Comparison of ENCODE assay signal across 17 cellular contexts in genomic region chr19:19649159-19649558, GRCh38. TPM values are rescaled to one million over a fixed set of nuclear protein-coding genes. Genes with fewer than 3 reads are reported as not detected.
DNase-seq lines count a peak whose midpoint lies in the region; ATAC-seq and TF ChIP-seq lines count a peak whose summit lies in the region.
"Had no signal": no experiment of that assay in that cellular context is flagged by ENCODE, and none has a peak within 500 bp of the region (broad histone marks: within the 10 kb centered on the region; RNA-seq: fewer than 3 reads in every experiment).

No MANE protein-coding gene starts in this region.

- H3K27me3 Mint-ChIP-seq in activated CD4-positive, alpha-beta T cell treated with anti-CD3 and anti-CD28 coated beads, Interleukin-2, amount 10 ng/mL, durations not matched to agents 24 days and 14 days, result no peaks in the 10 kb centered on the region
- H3K27me3 Mint-ChIP-seq in activated T-helper 1 cell treated with anti-CD3 and anti-CD28 coated beads, Interleukin-12 subunit alpha, Interleukin-12 subunit beta, Interleukin-2, Interleukin-4 antibody, amounts not matched to agents 30 ng/mL and 10 ng/mL and 1 ng/mL, durations not matched to agents 14 hours and 24 hours and 36 hours (ENCODE audit: insufficient read depth), result no peaks in the 10 kb centered on the region

- H3K18ac ChIP-seq in neuronal stem cell (ENCODE audit: low read length), result peak overlapping the region; percentile 17

- H3K27me3 ChIP-seq in DND-41 (ENCODE audit: insufficient read depth, low read length, poor library complexity), result no peaks in the 10 kb centered on the region
- no peaks in the 10 kb centered on the region for H3K27me3 ChIP-seq in neuronal stem cell (ENCODE audit: control insufficient read depth in 3 of 3, insufficient read depth in 3 of 3, low read depth in 1 of 3, low read length in 3 of 3)
- no peaks in the 10 kb centered on the region for H3K27me3 ChIP-seq in PC-9 (ENCODE audit: insufficient read depth, low read depth)

- H3K9me2 ChIP-seq in PC-9 (ENCODE audit: insufficient read depth), result no peaks in the 10 kb centered on the region

- H3K9me3 Mint-ChIP-seq in activated CD4-positive, alpha-beta T cell treated with anti-CD3 and anti-CD28 coated beads, Interleukin-2, amount 10 ng/mL, durations not matched to agents 24 days and 14 days, result no peaks in the 10 kb centered on the region
- H3K9me3 Mint-ChIP-seq in activated T-helper 1 cell treated with anti-CD3 and anti-CD28 coated beads, Interleukin-12 subunit alpha, Interleukin-12 subunit beta, Interleukin-2, Interleukin-4 antibody, amounts not matched to agents 30 ng/mL and 10 ng/mL and 1 ng/mL, durations not matched to agents 14 hours and 24 hours and 36 hours, result no peaks in the 10 kb centered on the region

- peaks cover 8% of the 10 kb centered on the region for H3K79me1 ChIP-seq in neuronal stem cell (ENCODE audit: low read depth, low read length)

- H3K9ac ChIP-seq in DND-41 (ENCODE audit: low read depth, low read length) (no peak overlapping the region), neuronal stem cell (ENCODE audit: low read depth, low read length, poor library complexity) (peak overlapping the region; percentile 30)

- no peak overlapping the region for H2BK5ac ChIP-seq in neuronal stem cell (ENCODE audit: low read length)

- peaks cover 42% of the 10 kb centered on the region for H4K20me1 ChIP-seq in DND-41 (ENCODE audit: insufficient read depth, low read length)
- H4K20me1 ChIP-seq in PC-9 (ENCODE audit: insufficient read depth), result no peaks in the 10 kb centered on the region

- peak overlapping the region; percentile 11; the same call in 1 of the 2 replicates for H3K27ac ChIP-seq in DND-41 (ENCODE audit: low read length)
- no peak overlapping the region for H3K27ac ChIP-seq in neuronal stem cell (replicated peaks; ENCODE audit: low read length)
- no peak overlapping the region for H3K27ac ChIP-seq in PC-9
- H3K27ac ChIP-seq in caudate nucleus (ENCODE audit: low read depth, low read length), result no peak overlapping the region

- H3K14ac ChIP-seq in neuronal stem cell (ENCODE audit: low read length), result no peak overlapping the region

- H3K4me2 ChIP-seq in DND-41 (ENCODE audit: insufficient read depth, low read length), result no peak overlapping the region
- no peak overlapping the region for H3K4me2 ChIP-seq in neuronal stem cell (ENCODE audit: insufficient read depth, low read length, poor library complexity, severe bottlenecking)
- no peak overlapping the region for H3K4me2 ChIP-seq in PC-9

- no peak overlapping the region for H3K4me3 Mint-ChIP-seq in activated CD4-positive, alpha-beta T cell treated with anti-CD3 and anti-CD28 coated beads, Interleukin-2, amount 10 ng/mL, durations not matched to agents 24 days and 14 days
- no peak overlapping the region for H3K4me3 Mint-ChIP-seq in activated T-helper 1 cell treated with anti-CD3 and anti-CD28 coated beads, Interleukin-12 subunit alpha, Interleukin-12 subunit beta, Interleukin-2, Interleukin-4 antibody, amounts not matched to agents 30 ng/mL and 10 ng/mL and 1 ng/mL, durations not matched to agents 14 hours and 24 hours and 36 hours

- no peak overlapping the region for H3K4me3 ChIP-seq in DND-41 (ENCODE audit: low read depth in 1 of 2, low read length in 2 of 2)
- no peak overlapping the region for H3K4me3 ChIP-seq in neuronal stem cell (ENCODE audit: low read length in 2 of 2)
- no peak overlapping the region for H3K4me3 ChIP-seq in PC-9

- H2BK12ac ChIP-seq in neuronal stem cell (ENCODE audit: low read length), result no peak overlapping the region

- peak overlapping the region; percentile 53 for H3K27ac Mint-ChIP-seq in activated CD4-positive, alpha-beta T cell treated with anti-CD3 and anti-CD28 coated beads, Interleukin-2, amount 10 ng/mL, durations not matched to agents 24 days and 14 days
- H3K27ac Mint-ChIP-seq in activated T-helper 1 cell treated with anti-CD3 and anti-CD28 coated beads, Interleukin-12 subunit alpha, Interleukin-12 subunit beta, Interleukin-2, Interleukin-4 antibody, amounts not matched to agents 30 ng/mL and 10 ng/mL and 1 ng/mL, durations not matched to agents 14 hours and 24 hours and 36 hours, result peak overlapping the region; percentile 52

- H2BK15ac ChIP-seq in neuronal stem cell (ENCODE audit: low read length), result no peak overlapping the region

- intact Hi-C loops in activated CD4-positive, alpha-beta T cell treated with anti-CD3 and anti-CD28 coated beads, Interleukin-2, amount 10 ng/mL, durations not matched to agents 24 days and 14 days (cut with micrococcal nuclease), result no loop called here
- intact Hi-C loops in activated T-helper 1 cell treated with anti-CD3 and anti-CD28 coated beads, Interleukin-12 subunit alpha, Interleukin-12 subunit beta, Interleukin-2, Interleukin-4 antibody, amounts not matched to agents 30 ng/mL and 10 ng/mL and 1 ng/mL, durations not matched to agents 14 hours and 24 hours and 36 hours (cut with micrococcal nuclease), result no loop called here
- intact Hi-C loops in PC-9 (cut with micrococcal nuclease; ENCODE audit: unreplicated experiment), result loop anchor here (10.0 kb wide), 1 partner anchor 306 kb away; no protein-coding TSS in a partner anchor

- WGBS in neuronal stem cell (ENCODE audit: extremely low coverage in 2 of 2, insufficient read length in 2 of 2, insufficient replicate concordance in 1 of 2), 2 donors, result no CpG with 5 or more reads among the region's 6 CpGs

- CTCF ChIA-PET in PC-9 (lab: Charles Lee), result interaction anchor here (0.6 kb wide), 1 partner anchor 306 kb away, joined by 4 read pairs; no protein-coding TSS in a partner anchor

- peaks cover 63% of the 10 kb centered on the region for H3K36me3 Mint-ChIP-seq in activated CD4-positive, alpha-beta T cell treated with anti-CD3 and anti-CD28 coated beads, Interleukin-2, amount 10 ng/mL, durations not matched to agents 24 days and 14 days (ENCODE audit: low read depth)
- peaks cover 41% of the 10 kb centered on the region for H3K36me3 Mint-ChIP-seq in activated T-helper 1 cell treated with anti-CD3 and anti-CD28 coated beads, Interleukin-12 subunit alpha, Interleukin-12 subunit beta, Interleukin-2, Interleukin-4 antibody, amounts not matched to agents 30 ng/mL and 10 ng/mL and 1 ng/mL, durations not matched to agents 14 hours and 24 hours and 36 hours (ENCODE audit: low read depth)

- peaks cover 91% of the 10 kb centered on the region for H3K36me3 ChIP-seq in DND-41 (ENCODE audit: insufficient read depth, low read length)
- peaks cover 62 to 89% of the 10 kb centered on the region in 2 donors for H3K36me3 ChIP-seq in neuronal stem cell (replicated peaks in 1 of 2; ENCODE audit: control insufficient read depth in 2 of 2, insufficient read depth in 2 of 2, low read length in 2 of 2)
- 0 out of 2 replicates have a peak, but pooled peaks cover 10% of the 10 kb centered on the region for H3K36me3 ChIP-seq in PC-9 (ENCODE audit: low read depth)

- no peak overlapping the region for H3K4ac ChIP-seq in neuronal stem cell (ENCODE audit: low read length)

- H3K9me3 ChIP-seq in DND-41 (ENCODE audit: insufficient read depth, low read length, severe bottlenecking), result no peaks in the 10 kb centered on the region
- peaks cover 0 to 2% of the 10 kb centered on the region in 2 donors for H3K9me3 ChIP-seq in neuronal stem cell (replicated peaks in 1 of 2; ENCODE audit: control insufficient read depth in 2 of 2, insufficient read depth in 1 of 2, low read depth in 1 of 2, low read length in 2 of 2)
- no peaks in the 10 kb centered on the region for H3K9me3 ChIP-seq in PC-9 (ENCODE audit: insufficient read depth, low read depth)

- H2AFZ ChIP-seq in DND-41 (ENCODE audit: low read depth, low read length), result no peak overlapping the region
- H2AFZ ChIP-seq in neuronal stem cell (ENCODE audit: low read length), result no peak overlapping the region
- H2AFZ ChIP-seq in PC-9, result no peak overlapping the region

- peak overlapping the region; percentile 43 for H4K8ac ChIP-seq in neuronal stem cell (ENCODE audit: low read depth, low read length)

- H3K4me1 Mint-ChIP-seq in activated CD4-positive, alpha-beta T cell treated with anti-CD3 and anti-CD28 coated beads, Interleukin-2, amount 10 ng/mL, durations not matched to agents 24 days and 14 days, result no peaks in the 10 kb centered on the region
- no peaks in the 10 kb centered on the region for H3K4me1 Mint-ChIP-seq in activated T-helper 1 cell treated with anti-CD3 and anti-CD28 coated beads, Interleukin-12 subunit alpha, Interleukin-12 subunit beta, Interleukin-2, Interleukin-4 antibody, amounts not matched to agents 30 ng/mL and 10 ng/mL and 1 ng/mL, durations not matched to agents 14 hours and 24 hours and 36 hours (ENCODE audit: low read depth)

- no TSS peak for BruUV-seq in PC-9 (replicated peaks; lab: Mats Ljungman, UMichigan)

- H3K23ac ChIP-seq in neuronal stem cell (ENCODE audit: low read depth, low read length, poor library complexity), result peak overlapping the region; percentile 65

- no peak for ATAC-seq in DND-41 (ENCODE audit: insufficient read depth, low read depth)
- ATAC-seq: PC-3 had no signal

- H3F3A ChIP-seq in PC-9 (ENCODE audit: insufficient read depth, low read depth), result peaks cover 13% of the 10 kb centered on the region; the same call in 1 of the 2 replicates

- H3K79me2 ChIP-seq in DND-41 (ENCODE audit: insufficient read depth, low read length), result no peaks in the 10 kb centered on the region; the same call in none of the 2 replicates
- no peaks in the 10 kb centered on the region for H3K79me2 ChIP-seq in PC-9 (ENCODE audit: low read depth)

- DNase-seq in activated CD4-positive, alpha-beta T cell treated with anti-CD3 and anti-CD28 coated beads, Interleukin-2, amount 10 ng/mL, durations not matched to agents 24 days and 14 days, result no peak
- no peak for DNase-seq in activated CD4-positive, alpha-beta T cell treated with anti-CD3 and anti-CD28 coated beads, Interleukin-2, amount 50 U/mL, for 48 hours
- DNase-seq in DND-41, result no peak
- DNase-seq in activated T-helper 1 cell treated with anti-CD3 and anti-CD28 coated beads, Interleukin-12 subunit alpha, Interleukin-12 subunit beta, Interleukin-2, Interleukin-4 antibody, amounts not matched to agents 30 ng/mL and 10 ng/mL and 1 ng/mL, durations not matched to agents 14 hours and 24 hours and 36 hours (ENCODE audit: low spot score), result no peak
- no peak for DNase-seq in neuronal stem cell (ENCODE audit: low spot score)
- no peak for DNase-seq in PC-9
- no peak for DNase-seq in caudate nucleus (lab: John Stamatoyannopoulos, UW)
- no peak for DNase-seq in KG1 (lab: John Stamatoyannopoulos, UW)
- DNase-seq: DMS 273 treated with DMSO at 0.1 percent for 48 hours, GF-D8, GOT3, KBM-7, NCI-H1436 treated with DMSO at 0.1 percent for 48 hours, NCI-H2029 treated with DMSO at 0.1 percent for 48 hours, NCI-H2171 treated with DMSO at 0.1 percent for 48 hours, NCI-H774, PC-3 had no signal

- POLR2A ChIA-PET in PC-9 (lab: Charles Lee; ENCODE audit: unreplicated experiment), result interaction anchor here (0.6 kb wide), 1 partner anchor 117 kb away, joined by 22 read pairs; no protein-coding TSS in a partner anchor

- H2BK120ac ChIP-seq in neuronal stem cell (ENCODE audit: low read depth, low read length), result no peak overlapping the region

- H2AK5ac ChIP-seq in neuronal stem cell (ENCODE audit: low read depth, low read length), result no peak overlapping the region

- TF ChIP-seq CTCF in DND-41 (IDR thresholded peaks at IDR 0.05; ENCODE audit: borderline replicate concordance, extremely low read depth, low read length, poor library complexity, severe bottlenecking), result no peak
- no peak for TF ChIP-seq CTCF in PC-9 (conservative IDR thresholded peaks at IDR 0.05)

- H4K91ac ChIP-seq in neuronal stem cell (ENCODE audit: low read depth, low read length, poor library complexity), result no peak overlapping the region

- H3K4me1 ChIP-seq in DND-41 (ENCODE audit: insufficient read depth, low read length), result peaks cover 1% of the 10 kb centered on the region
- H3K4me1 ChIP-seq in neuronal stem cell (ENCODE audit: control insufficient read depth in 2 of 2, insufficient read depth in 1 of 2, low read depth in 1 of 2, low read length in 2 of 2), result no peaks in the 10 kb centered on the region
- H3K4me1 ChIP-seq in PC-9 (replicated peaks; ENCODE audit: insufficient read depth), result no peaks in the 10 kb centered on the region

RNA-seq across cellular contexts. Expression of gene GMIP, which starts 5.7 kb away (rescaled TPM):
- 56.1 and 61.2 TPM in 2 replicates for total RNA-seq in activated CD4-positive, alpha-beta T cell treated with anti-CD3 and anti-CD28 coated beads, Interleukin-2, amount 10 ng/mL, durations not matched to agents 24 days and 14 days
- 67.8 and 71.6 TPM in 2 replicates for total RNA-seq in activated T-helper 1 cell treated with anti-CD3 and anti-CD28 coated beads, Interleukin-12 subunit alpha, Interleukin-12 subunit beta, Interleukin-2, Interleukin-4 antibody, amounts not matched to agents 30 ng/mL and 10 ng/mL and 1 ng/mL, durations not matched to agents 14 hours and 24 hours and 36 hours
- polyA plus RNA-seq in neuronal stem cell (2013, experiment 1 of 2), result 6.5 TPM
- 6.7 TPM for polyA plus RNA-seq in neuronal stem cell (2013, experiment 2 of 2)
- 15.4 and 18.2 TPM in 2 replicates for total RNA-seq in PC-9 (2021)

RNA-seq across cellular contexts. Expression of gene ATP13A1, which starts 14.3 kb away (rescaled TPM):
- 85.9 and 89.2 TPM in 2 replicates for total RNA-seq in activated CD4-positive, alpha-beta T cell treated with anti-CD3 and anti-CD28 coated beads, Interleukin-2, amount 10 ng/mL, durations not matched to agents 24 days and 14 days
- 101 and 104 TPM in 2 replicates for total RNA-seq in activated T-helper 1 cell treated with anti-CD3 and anti-CD28 coated beads, Interleukin-12 subunit alpha, Interleukin-12 subunit beta, Interleukin-2, Interleukin-4 antibody, amounts not matched to agents 30 ng/mL and 10 ng/mL and 1 ng/mL, durations not matched to agents 14 hours and 24 hours and 36 hours
- polyA plus RNA-seq in neuronal stem cell (2013, experiment 1 of 2), result 20.7 TPM
- polyA plus RNA-seq in neuronal stem cell (2013, experiment 2 of 2), result 20.1 TPM
- 41.1 and 59.7 TPM in 2 replicates for total RNA-seq in PC-9 (2021)

RNA-seq across cellular contexts. Expression of gene ZNF101, which starts 19.5 kb away (rescaled TPM):
- 44.2 and 45.5 TPM in 2 replicates for total RNA-seq in activated CD4-positive, alpha-beta T cell treated with anti-CD3 and anti-CD28 coated beads, Interleukin-2, amount 10 ng/mL, durations not matched to agents 24 days and 14 days
- total RNA-seq in activated T-helper 1 cell treated with anti-CD3 and anti-CD28 coated beads, Interleukin-12 subunit alpha, Interleukin-12 subunit beta, Interleukin-2, Interleukin-4 antibody, amounts not matched to agents 30 ng/mL and 10 ng/mL and 1 ng/mL, durations not matched to agents 14 hours and 24 hours and 36 hours, result 48.2 and 54.9 TPM in 2 replicates
- 14.0 TPM for polyA plus RNA-seq in neuronal stem cell (2013, experiment 1 of 2)
- polyA plus RNA-seq in neuronal stem cell (2013, experiment 2 of 2), result 14.0 TPM
- total RNA-seq in PC-9 (2021), result 6.2 and 9.3 TPM in 2 replicates

RNA-seq across cellular contexts. Expression of gene LPAR2, which starts 21.1 kb away (rescaled TPM):
- total RNA-seq in activated CD4-positive, alpha-beta T cell treated with anti-CD3 and anti-CD28 coated beads, Interleukin-2, amount 10 ng/mL, durations not matched to agents 24 days and 14 days, result 21.9 and 23.9 TPM in 2 replicates
- 25.8 and 27.4 TPM in 2 replicates for total RNA-seq in activated T-helper 1 cell treated with anti-CD3 and anti-CD28 coated beads, Interleukin-12 subunit alpha, Interleukin-12 subunit beta, Interleukin-2, Interleukin-4 antibody, amounts not matched to agents 30 ng/mL and 10 ng/mL and 1 ng/mL, durations not matched to agents 14 hours and 24 hours and 36 hours
- 79.0 TPM for polyA plus RNA-seq in neuronal stem cell (2013, experiment 1 of 2)
- 73.0 TPM for polyA plus RNA-seq in neuronal stem cell (2013, experiment 2 of 2)
- total RNA-seq in PC-9 (2021), result 27.4 and 29.2 TPM in 2 replicates

RNA-seq across cellular contexts. Expression of gene PBX4, which starts 30.7 kb away (rescaled TPM):
- total RNA-seq in activated CD4-positive, alpha-beta T cell treated with anti-CD3 and anti-CD28 coated beads, Interleukin-2, amount 10 ng/mL, durations not matched to agents 24 days and 14 days, result 19.2 and 20.5 TPM in 2 replicates
- 28.0 and 29.6 TPM in 2 replicates for total RNA-seq in activated T-helper 1 cell treated with anti-CD3 and anti-CD28 coated beads, Interleukin-12 subunit alpha, Interleukin-12 subunit beta, Interleukin-2, Interleukin-4 antibody, amounts not matched to agents 30 ng/mL and 10 ng/mL and 1 ng/mL, durations not matched to agents 14 hours and 24 hours and 36 hours
- polyA plus RNA-seq in neuronal stem cell (2013, experiment 1 of 2), result 6.9 TPM
- 7.0 TPM for polyA plus RNA-seq in neuronal stem cell (2013, experiment 2 of 2)
- total RNA-seq in PC-9 (2021), result 5.7 and 7.4 TPM in 2 replicates
